21 cellular contexts compared by ENCODE assay signal in genomic region chr3:116069024-116069423, GRCh38.
DNase-seq lines count a peak whose midpoint lies in the region; ATAC-seq, FAIRE-seq and TF ChIP-seq lines count a peak whose summit lies in the region.
"Had no signal": no experiment of that assay in that cellular context is flagged by ENCODE, and none has a peak within 500 bp of the region (broad histone marks: within the 10 kb centered on the region; RNA-seq: fewer than 3 reads in every experiment).

No MANE protein-coding gene starts in this region.

- TF ChIP-seq CTCF in A549 (IDR thresholded peaks at IDR 0.05) (no peak), K562 (IDR thresholded peaks at IDR 0.05 in 2 of 3, conservative IDR thresholded peaks at IDR 0.05 in 1 of 3; ENCODE audit: insufficient read depth in 2 of 3, low read depth in 1 of 3, low read length in 3 of 3) (no peak), osteoblast (IDR thresholded peaks at IDR 0.05; ENCODE audit: extremely low read depth, low read depth, low read length) (no peak)

- BruUV-seq in K562 (replicated peaks; lab: Mats Ljungman, UMichigan): no TSS peak

- TF ChIP-seq EP300 in A549 (IDR thresholded peaks at IDR 0.05) (no peak), K562 (IDR thresholded peaks at IDR 0.05; ENCODE audit: low read length) (no peak)

- H3K27me3 ChIP-seq in K562 (ENCODE audit: control insufficient read depth in 2 of 2, insufficient read depth in 2 of 2, low read length in 2 of 2): no peaks in the 10 kb centered on the region
- H3K27me3 ChIP-seq in osteoblast (ENCODE audit: insufficient read depth, low read length): no peaks in the 10 kb centered on the region
- H3K27me3 ChIP-seq: BLaER1 had no signal

- POLR2A ChIA-PET in A549 (lab: Yijun Ruan, JAX) (no interaction called here), K562 (lab: Yijun Ruan, JAX) (no interaction called here)

- H3K9me3 ChIP-seq in A549 (no peaks in the 10 kb centered on the region), K562 (replicated peaks; ENCODE audit: control insufficient read depth, insufficient read depth, low read depth, low read length) (no peaks in the 10 kb centered on the region), osteoblast (ENCODE audit: low read depth, low read length) (no peaks in the 10 kb centered on the region)
- H3K9me3 ChIP-seq: BLaER1, HAP-1 had no signal

- no peaks in the 10 kb centered on the region for H4K20me1 ChIP-seq in K562 (replicated peaks; ENCODE audit: control insufficient read depth, insufficient read depth, low read length)
- no peaks in the 10 kb centered on the region for H4K20me1 ChIP-seq in osteoblast (ENCODE audit: insufficient read depth, low read length)
- H4K20me1 ChIP-seq: BLaER1 had no signal

- H3K79me2 ChIP-seq in K562 (ENCODE audit: control insufficient read depth, insufficient read depth, low read length) (no peaks in the 10 kb centered on the region), osteoblast (ENCODE audit: insufficient read depth, low read length) (no peaks in the 10 kb centered on the region)

- no peak for TF ChIP-seq RAD21 in A549 (conservative IDR thresholded peaks at IDR 0.05 in 1 of 2, IDR thresholded peaks at IDR 0.05 in 1 of 2)
- TF ChIP-seq RAD21 in K562 (CRISPR knock-in tag; conservative IDR thresholded peaks at IDR 0.05 in 1 of 2, IDR thresholded peaks at IDR 0.05 in 1 of 2): no peak

- peak overlapping the region in 1 of 2 experiments; percentile 28; a peak in 1 of 4 replicates for H3K9ac ChIP-seq in K562 (ENCODE audit: insufficient read depth in 1 of 2, low read depth in 2 of 2, low read length in 2 of 2)
- H3K9ac ChIP-seq: BLaER1 had no signal

- DNase-seq in A549 (ENCODE audit: low read depth in 1 of 2, low spot score in 1 of 2): no peak
- peak; percentile 56 for DNase-seq in G401 (ENCODE audit: low spot score)
- DNase-seq in K562 (ENCODE audit: extremely low read depth in 1 of 4, low spot score in 3 of 4): no peak
- DNase-seq in osteoblast (ENCODE audit: insufficient read length, low spot score, missing footprints): peak; percentile 17
- DNase-seq in H4 (ENCODE audit: low spot score): no peak
- DNase-seq in COLO668 (lab: John Stamatoyannopoulos, UW; ENCODE audit: unreplicated experiment): no peak
- no peak for DNase-seq in NCI-H1417 treated with DMSO at 0.1 percent for 48 hours (lab: John Stamatoyannopoulos, UW)
- DNase-seq: 8988T; Calu3; CD4-positive, CD25-positive, alpha-beta regulatory T cell; CD8-positive, alpha-beta T cell; DMS53; DND-41; GDM1; HFFc6 had no signal

- WGBS in A549 (ENCODE audit: missing lambda C conversion rate): 24% methylated on average over 4 of the region's 4 CpGs
- 5% methylated on average over 4 of the region's 4 CpGs for WGBS in K562 (ENCODE audit: insufficient coverage, low coverage, missing lambda C conversion rate)

- ATAC-seq in A549 (no peak; a peak in 1 of 6 replicates), K562 (peak; percentile 81)
- ATAC-seq: CD8-positive, alpha-beta T cell; GM12878; GM23338 had no signal

- H3K4me3 ChIP-seq in A549 (no peak overlapping the region), K562 (no peak overlapping the region), osteoblast (ENCODE audit: insufficient read depth, low read length) (no peak overlapping the region)
- H3K4me3 ChIP-seq: BLaER1, GM12878, GM23338, HAP-1 had no signal

- peak overlapping the region; percentile 94 for H2AFZ ChIP-seq in K562 (ENCODE audit: low read depth, low read length)
- no peak overlapping the region for H2AFZ ChIP-seq in osteoblast (ENCODE audit: low read length)
- H2AFZ ChIP-seq: GM23338 had no signal

- H3K4me2 ChIP-seq in A549: no peak overlapping the region
- no peak overlapping the region; the same call in 1 of the 2 replicates for H3K4me2 ChIP-seq in K562 (ENCODE audit: insufficient read depth, low read length)
- no peak overlapping the region for H3K4me2 ChIP-seq in osteoblast (ENCODE audit: insufficient read depth, low read length)
- H3K4me2 ChIP-seq: BLaER1, GM23338 had no signal

- intact Hi-C loops in K562 (cut with micrococcal nuclease): no loop called here

- H3K4me1 ChIP-seq in A549 (no peaks in the 10 kb centered on the region), K562 (replicated peaks in 1 of 2; ENCODE audit: control insufficient read depth in 2 of 2, insufficient read depth in 2 of 2, low read length in 2 of 2) (peaks cover 0 to 10% of the 10 kb centered on the region in 2 experiments; a peak in 2 of 5 replicates), osteoblast (ENCODE audit: insufficient read depth, low read length) (no peaks in the 10 kb centered on the region)
- H3K4me1 ChIP-seq: BLaER1, HAP-1 had no signal

- H3K36me3 ChIP-seq in K562 (ENCODE audit: control insufficient read depth, insufficient read depth, low read length) (no peaks in the 10 kb centered on the region; the same call in 2 of the 3 replicates), osteoblast (ENCODE audit: insufficient read depth, low read length) (no peaks in the 10 kb centered on the region)
- H3K36me3 ChIP-seq: BLaER1, HAP-1 had no signal

- no peak for TF ChIP-seq POLR2A in A549 (IDR thresholded peaks at IDR 0.05; ENCODE audit: low read length)
- TF ChIP-seq POLR2A in K562 (conservative IDR thresholded peaks at IDR 0.05): no peak

- H3K9me1 ChIP-seq in K562 (ENCODE audit: control insufficient read depth, insufficient read depth, low read length): no peaks in the 10 kb centered on the region

- no peak overlapping the region for H3K27ac ChIP-seq in A549
- peak overlapping the region; percentile 45 for H3K27ac ChIP-seq in K562 (ENCODE audit: extremely low read depth, low read depth, low read length)
- no peak overlapping the region for H3K27ac ChIP-seq in osteoblast (ENCODE audit: low read depth, low read length)
- H3K27ac ChIP-seq: BLaER1, C4-2B had no signal

- CTCF ChIA-PET in A549 (lab: Yijun Ruan, JAX) (interaction anchor here (1.7 kb wide), 1 partner anchor 30 kb away, joined by 3 read pairs; no protein-coding TSS in a partner anchor), K562 (lab: Yijun Ruan, JAX; ENCODE audit: low intra/inter-chr PET ratio) (no interaction called here)

- in situ Hi-C loops in G401 (cut with HindIII; ENCODE audit: low sequenced_read_pairs) (no loop called here), K562 (cut with MboI) (no loop called here)

- FAIRE-seq in A549 (lab: Jason Lieb, UNC) (no peak), K562 (lab: Jason Lieb, UNC) (peak; percentile 35)
- FAIRE-seq: GM12878, GM18507 had no signal

TF ChIP-seq in A549, 52 proteins besides CTCF, POLR2A, EP300 and RAD21:
- no peak for TF ChIP-seq JUN (IDR thresholded peaks at IDR 0.05)
- TF ChIP-seq EHMT2 (IDR thresholded peaks at IDR 0.05; ENCODE audit: low read depth): no peak
- 0 out of 2 replicates have a peak, but pooled peaks have one; percentile 18 for TF ChIP-seq PHF8 (IDR thresholded peaks at IDR 0.05; ENCODE audit: borderline replicate concordance, low read depth)
- TF ChIP-seq RCOR1 (IDR thresholded peaks at IDR 0.05; ENCODE audit: low read depth, low read length): no peak
- no peak for TF ChIP-seq RARB (CRISPR knock-in tag; IDR thresholded peaks at IDR 0.05)
- no peak for TF ChIP-seq SMC3 (IDR thresholded peaks at IDR 0.05)
- TF ChIP-seq FOSB (CRISPR knock-in tag; IDR thresholded peaks at IDR 0.05): no peak

TF ChIP-seq in K562, 482 proteins besides CTCF, POLR2A, EP300 and RAD21 (continues in another document):
- TF ChIP-seq CHD2 (IDR thresholded peaks at IDR 0.05; ENCODE audit: low read depth, low read length) (no peak), ZNF12 (CRISPR knock-in tag; IDR thresholded peaks at IDR 0.05) (no peak), OTX1 (CRISPR knock-in tag; IDR thresholded peaks at IDR 0.05) (no peak), DEAF1 (CRISPR knock-in tag; IDR thresholded peaks at IDR 0.05) (no peak), PYGO2 (tag; IDR thresholded peaks at IDR 0.05) (no peak), XRCC5 (IDR thresholded peaks at IDR 0.05; ENCODE audit: low read depth, low read length) (no peak), ZNF780A (CRISPR knock-in tag; IDR thresholded peaks at IDR 0.05) (no peak), CLOCK (CRISPR knock-in tag; IDR thresholded peaks at IDR 0.05; ENCODE audit: borderline replicate concordance) (no peak), SMARCE1 (IDR thresholded peaks at IDR 0.05) (no peak), POU5F1 (IDR thresholded peaks at IDR 0.05; ENCODE audit: borderline replicate concordance, low read depth, low read length, partially characterized antibody) (no peak), CREM (IDR thresholded peaks at IDR 0.05; ENCODE audit: low read depth) (no peak), CC2D1A (IDR thresholded peaks at IDR 0.05) (no peak), MYC (IDR thresholded peaks at IDR 0.05; ENCODE audit: low read depth, low read length) (no peak), MYC (CRISPR knock-in tag; IDR thresholded peaks at IDR 0.05; ENCODE audit: borderline replicate concordance, low read depth) (no peak)

Comparison
In these comparisons a context has a peak if more than half of its experiments do, and no peak if none do; other contexts are left out.
1. DNase-seq: peak in G401 (single experiment) and osteoblast (single experiment); none in A549 (0 of 2), K562 (0 of 4), H4 (single experiment), COLO668 (single experiment) and NCI-H1417 treated with DMSO at 0.1 percent for 48 hours (single experiment).
2. Of the 35 proteins assayed by ChIP-seq in both K562 and A549: peak only in K562: none; only in A549: PHF8; in both: none; in neither: 34.